14 cellular contexts compared by ENCODE assay signal in genomic region chr18:48153641-48154481, GRCh38.
DNase-seq lines count a peak whose midpoint lies in the region; ATAC-seq and TF ChIP-seq lines count a peak whose summit lies in the region.
"Had no signal": no experiment of that assay in that cellular context is flagged by ENCODE, and none has a peak within 500 bp of the region (broad histone marks: within the 10 kb centered on the region; RNA-seq: fewer than 3 reads in every experiment).

No MANE protein-coding gene starts in this region.

- H3K4me1 ChIP-seq in PC-9 (replicated peaks; ENCODE audit: insufficient read depth), result peaks cover 60% of the 10 kb centered on the region
- peaks cover 2% of the 10 kb centered on the region for H3K4me1 ChIP-seq in fibroblast of lung (ENCODE audit: control insufficient read depth, extremely low read depth, insufficient read depth, low read length)
- H3K4me1 ChIP-seq in neuronal stem cell (ENCODE audit: control insufficient read depth in 2 of 2, insufficient read depth in 1 of 2, low read depth in 1 of 2, low read length in 2 of 2), result no peaks in the 10 kb centered on the region

- peaks cover 35% of the 10 kb centered on the region for H3F3A ChIP-seq in PC-9 (ENCODE audit: insufficient read depth, low read depth)

- no peak overlapping the region for H2AK5ac ChIP-seq in neuronal stem cell (ENCODE audit: low read depth, low read length)

- no peak overlapping the region for H2BK15ac ChIP-seq in neuronal stem cell (ENCODE audit: low read length)

- H4K20me1 ChIP-seq in PC-9 (ENCODE audit: insufficient read depth), result no peaks in the 10 kb centered on the region
- no peaks in the 10 kb centered on the region for H4K20me1 ChIP-seq in fibroblast of lung (ENCODE audit: control insufficient read depth, extremely low read depth, insufficient read depth, low read length)
- H4K20me1 ChIP-seq: BLaER1 treated with 17β-estradiol and CSF1 and Interleukin-3, amounts not matched to agents 10 nM and 100 nM had no signal

- H3K9ac ChIP-seq in fibroblast of lung (ENCODE audit: insufficient read depth, low read length), result no peak overlapping the region
- peak overlapping the region; percentile 33 for H3K9ac ChIP-seq in neuronal stem cell (ENCODE audit: low read depth, low read length, poor library complexity)
- H3K9ac ChIP-seq: BLaER1 treated with 17β-estradiol and CSF1 and Interleukin-3, amounts not matched to agents 10 nM and 100 nM had no signal

- no peak overlapping the region for H2BK5ac ChIP-seq in neuronal stem cell (ENCODE audit: low read length)

- no peak overlapping the region for H3K14ac ChIP-seq in neuronal stem cell (ENCODE audit: low read length)

- TF ChIP-seq CTCF in PC-9 (conservative IDR thresholded peaks at IDR 0.05) (no peak), fibroblast of lung (conservative IDR thresholded peaks at IDR 0.05 in 1 of 2, IDR thresholded peaks at IDR 0.05 in 1 of 2; ENCODE audit: low read depth in 1 of 2, low read length in 2 of 2) (no peak)

- H3K9me3 ChIP-seq in PC-9 (ENCODE audit: insufficient read depth, low read depth), result no peaks in the 10 kb centered on the region
- no peaks in the 10 kb centered on the region for H3K9me3 ChIP-seq in fibroblast of lung (ENCODE audit: control insufficient read depth, insufficient read depth, low read depth, low read length)
- no peaks in the 10 kb centered on the region for H3K9me3 ChIP-seq in neuronal stem cell (replicated peaks in 1 of 2; ENCODE audit: control insufficient read depth in 2 of 2, insufficient read depth in 1 of 2, low read depth in 1 of 2, low read length in 2 of 2)
- H3K9me3 ChIP-seq: BLaER1 treated with 17β-estradiol and CSF1 and Interleukin-3, amounts not matched to agents 10 nM and 100 nM had no signal

- no peak overlapping the region for H3K18ac ChIP-seq in neuronal stem cell (ENCODE audit: low read length)

- no peak overlapping the region for H4K8ac ChIP-seq in neuronal stem cell (ENCODE audit: low read depth, low read length)

- no TSS peak for BruUV-seq in PC-9 (replicated peaks; lab: Mats Ljungman, UMichigan)

- POLR2A ChIA-PET in PC-9 (lab: Charles Lee; ENCODE audit: unreplicated experiment), result no interaction called here

- H3K4me3 ChIP-seq in PC-9 (no peak overlapping the region), fibroblast of lung (replicated peaks in 1 of 4; ENCODE audit: control extremely low read depth in 1 of 4, insufficient read depth in 1 of 4, low read depth in 3 of 4, low read length in 4 of 4) (no peak overlapping the region), neuronal stem cell (ENCODE audit: low read length in 2 of 2) (no peak overlapping the region)
- H3K4me3 ChIP-seq: BLaER1 treated with 17β-estradiol and CSF1 and Interleukin-3, amounts not matched to agents 10 nM and 100 nM; dorsolateral prefrontal cortex had no signal

- H3K4me2 ChIP-seq in PC-9 (peak overlapping the region; percentile 26), fibroblast of lung (ENCODE audit: extremely low read depth, insufficient read depth, low read length) (peak overlapping the region; percentile 8), neuronal stem cell (ENCODE audit: insufficient read depth, low read length, poor library complexity, severe bottlenecking) (no peak overlapping the region)
- H3K4me2 ChIP-seq: BLaER1 treated with 17β-estradiol and CSF1 and Interleukin-3, amounts not matched to agents 10 nM and 100 nM had no signal

- H2AFZ ChIP-seq in PC-9 (no peak overlapping the region), fibroblast of lung (ENCODE audit: low read length) (no peak overlapping the region), neuronal stem cell (ENCODE audit: low read length) (no peak overlapping the region)

- CTCF ChIA-PET in PC-9 (lab: Charles Lee), result no interaction called here

- H2BK120ac ChIP-seq in neuronal stem cell (ENCODE audit: low read depth, low read length), result no peak overlapping the region

- DNase-seq in AG08396 (ENCODE audit: low spot score), result peak; percentile 53
- DNase-seq in PC-9, result peak in 1 of 2 experiments; percentile 85
- DNase-seq in fibroblast of lung (ENCODE audit: low read depth in 2 of 2), result peak; percentile 71 to 85
- DNase-seq in neuronal stem cell (ENCODE audit: low spot score), result no peak
- DNase-seq in activated effector memory CD4-positive, alpha-beta T cell treated with Interleukin-2 at 50 U/mL for 16 hours, result no peak
- no peak for DNase-seq in occipital lobe (lab: John Stamatoyannopoulos, UW)
- no peak for DNase-seq in NCI-H187 (lab: John Stamatoyannopoulos, UW)
- DNase-seq: activated CD4-positive, alpha-beta T cell treated with anti-CD3 and anti-CD28 coated beads, Interleukin-2, amount 10 ng/mL, durations not matched to agents 7 days and 5 days; activated naive CD4-positive, alpha-beta T cell; dorsolateral prefrontal cortex; naive thymus-derived CD8-positive, alpha-beta T cell; NCI-H526 treated with DMSO at 0.1 percent for 48 hours had no signal

- intact Hi-C loops in PC-9 (cut with micrococcal nuclease; ENCODE audit: unreplicated experiment), result no loop called here

- WGBS in neuronal stem cell (ENCODE audit: extremely low coverage in 2 of 2, insufficient read length in 2 of 2, insufficient replicate concordance in 1 of 2), 2 donors, result no CpG with 5 or more reads among the region's 7 CpGs

- H3K27me3 ChIP-seq in PC-9 (ENCODE audit: insufficient read depth, low read depth) (no peaks in the 10 kb centered on the region), fibroblast of lung (ENCODE audit: control insufficient read depth, insufficient read depth, low read length) (no peaks in the 10 kb centered on the region), neuronal stem cell (ENCODE audit: control insufficient read depth in 3 of 3, insufficient read depth in 3 of 3, low read depth in 1 of 3, low read length in 3 of 3) (peaks cover 0 to 12% (median 0%) of the 10 kb centered on the region in 3 experiments)
- H3K27me3 ChIP-seq: BLaER1 treated with 17β-estradiol and CSF1 and Interleukin-3, amounts not matched to agents 10 nM and 100 nM; dorsolateral prefrontal cortex had no signal

- no peaks in the 10 kb centered on the region for H3K79me2 ChIP-seq in PC-9 (ENCODE audit: low read depth)
- no peaks in the 10 kb centered on the region for H3K79me2 ChIP-seq in fibroblast of lung (ENCODE audit: control insufficient read depth, insufficient read depth, low read length)

- no peak overlapping the region for H4K91ac ChIP-seq in neuronal stem cell (ENCODE audit: low read depth, low read length, poor library complexity)

- ATAC-seq in GM19324 (IDR thresholded peaks at IDR 0.05; ENCODE audit: low FRiP score, unreplicated experiment), result no peak
- ATAC-seq: naive thymus-derived CD8-positive, alpha-beta T cell had no signal

- no peaks in the 10 kb centered on the region for H3K36me3 ChIP-seq in PC-9 (ENCODE audit: low read depth)
- no peaks in the 10 kb centered on the region for H3K36me3 ChIP-seq in fibroblast of lung (ENCODE audit: control insufficient read depth, insufficient read depth, low read length)
- H3K36me3 ChIP-seq in neuronal stem cell (replicated peaks in 1 of 2; ENCODE audit: control insufficient read depth in 2 of 2, insufficient read depth in 2 of 2, low read length in 2 of 2), result no peaks in the 10 kb centered on the region
- H3K36me3 ChIP-seq: BLaER1 treated with 17β-estradiol and CSF1 and Interleukin-3, amounts not matched to agents 10 nM and 100 nM had no signal

- H2BK12ac ChIP-seq in neuronal stem cell (ENCODE audit: low read length), result no peak overlapping the region

- no peak overlapping the region for H3K23ac ChIP-seq in neuronal stem cell (ENCODE audit: low read depth, low read length, poor library complexity)

- H3K27ac ChIP-seq in PC-9 (no peak overlapping the region; the same call in 1 of the 2 replicates), fibroblast of lung (ENCODE audit: insufficient read depth, low read length) (no peak overlapping the region), neuronal stem cell (replicated peaks; ENCODE audit: low read length) (no peak overlapping the region)
- H3K27ac ChIP-seq: BLaER1 treated with 17β-estradiol and CSF1 and Interleukin-3, amounts not matched to agents 10 nM and 100 nM; dorsolateral prefrontal cortex had no signal

- H3K79me1 ChIP-seq in neuronal stem cell (ENCODE audit: low read depth, low read length), result no peaks in the 10 kb centered on the region

- no peak overlapping the region for H3K4ac ChIP-seq in neuronal stem cell (ENCODE audit: low read length)

- no peaks in the 10 kb centered on the region for H3K9me2 ChIP-seq in PC-9 (ENCODE audit: insufficient read depth)

Comparison
In these comparisons a context has a peak if more than half of its experiments do, and no peak if none do; other contexts are left out.
1. DNase-seq: peak in AG08396 (single experiment) and fibroblast of lung (2 of 2); none in neuronal stem cell (single experiment), activated effector memory CD4-positive, alpha-beta T cell treated with Interleukin-2 at 50 U/mL for 16 hours (single experiment), occipital lobe (single experiment) and NCI-H187 (0 of 2).